17 cellular contexts compared by ENCODE assay signal in genomic region chr4:185793716-185794115, GRCh38. TPM values are rescaled to one million over a fixed set of nuclear protein-coding genes. Genes with fewer than 3 reads are reported as not detected.
DNase-seq lines count a peak whose midpoint lies in the region; ATAC-seq, FAIRE-seq and TF ChIP-seq lines count a peak whose summit lies in the region.
"Had no signal": no experiment of that assay in that cellular context is flagged by ENCODE, and none has a peak within 500 bp of the region (broad histone marks: within the 10 kb centered on the region; RNA-seq: fewer than 3 reads in every experiment).

No MANE protein-coding gene starts in this region.

- H3K4me2 ChIP-seq in astrocyte (ENCODE audit: low read length) = no peak overlapping the region
- H3K4me2 ChIP-seq in mesenchymal stem cell (ENCODE audit: low read length, poor library complexity, severe bottlenecking) = no peak overlapping the region

- no peak overlapping the region for H2BK15ac ChIP-seq in mesenchymal stem cell (ENCODE audit: low read depth, poor library complexity, severe bottlenecking)

- H2BK120ac ChIP-seq in mesenchymal stem cell (ENCODE audit: low read depth, low read length) = no peak overlapping the region

- intact Hi-C loops in heart left ventricle (cut with DNase I) (loop anchor here in 3 of 10 donors (10.0 kb wide), 2 partner anchors 139 to 231 kb away; no protein-coding TSS in a partner anchor), Right ventricle myocardium inferior (cut with DNase I) (loop anchor here (5.0 kb wide), 1 partner anchor 321 kb away; the partner anchor contains the start of gene CCDC110)

- H3K36me3 Mint-ChIP-seq in astrocyte (ENCODE audit: low read depth, unreplicated experiment) = no peaks in the 10 kb centered on the region
- H3K36me3 Mint-ChIP-seq: CD4-positive, alpha-beta memory T cell had no signal

- peaks cover 0 to 17% (median 0%) of the 10 kb centered on the region in 9 donors for H3K36me3 ChIP-seq in heart left ventricle
- H3K36me3 ChIP-seq in astrocyte (ENCODE audit: insufficient read depth, low read length) = no peaks in the 10 kb centered on the region
- no peaks in the 10 kb centered on the region for H3K36me3 ChIP-seq in mesenchymal stem cell (ENCODE audit: control insufficient read depth in 1 of 2, insufficient read depth in 2 of 2, low read depth in 1 of 2, low read length in 2 of 2)
- H3K36me3 ChIP-seq in thoracic aorta = no peaks in the 10 kb centered on the region

- ATAC-seq in heart left ventricle = peak; percentile 30 to 47 (median 44)
- no peak for ATAC-seq in Right ventricle myocardium inferior
- no peak for ATAC-seq in thoracic aorta (ENCODE audit: insufficient number of reproducible peaks, low FRiP score, low read depth)
- ATAC-seq in GM21390 (IDR thresholded peaks at IDR 0.05; ENCODE audit: unreplicated experiment) = no peak

- H3K27me3 ChIP-seq in heart left ventricle (no peaks in the 10 kb centered on the region), astrocyte (ENCODE audit: insufficient read depth, low read length) (no peaks in the 10 kb centered on the region), mesenchymal stem cell (ENCODE audit: control insufficient read depth in 1 of 2, insufficient read depth in 1 of 2, low read length in 2 of 2) (peaks cover 0 to 4% of the 10 kb centered on the region in 2 experiments), thoracic aorta (replicated peaks; ENCODE audit: insufficient read depth) (no peaks in the 10 kb centered on the region)

- H2BK5ac ChIP-seq in mesenchymal stem cell (ENCODE audit: low read depth, low read length, poor library complexity, severe bottlenecking) = no peak overlapping the region

- TF ChIP-seq CTCF in heart left ventricle (IDR thresholded peaks at IDR 0.05) = no peak
- TF ChIP-seq CTCF in astrocyte (IDR thresholded peaks at IDR 0.05; ENCODE audit: insufficient read depth, low read depth, low read length) = no peak
- TF ChIP-seq CTCF in thoracic aorta (IDR thresholded peaks at IDR 0.05) = no peak

- peak overlapping the region; percentile 18 for H4K91ac ChIP-seq in mesenchymal stem cell (ENCODE audit: low read length)

- H3K9me3 ChIP-seq in heart left ventricle (no peaks in the 10 kb centered on the region), astrocyte (ENCODE audit: insufficient read depth, low read depth, low read length) (no peaks in the 10 kb centered on the region), mesenchymal stem cell (ENCODE audit: control insufficient read depth, low read length) (no peaks in the 10 kb centered on the region), thoracic aorta (no peaks in the 10 kb centered on the region)

- H3K27ac ChIP-seq in heart left ventricle (peak overlapping the region in 8 of 12 donors; percentile 24 to 86 (median 48)), astrocyte (ENCODE audit: low read depth, low read length) (no peak overlapping the region), mesenchymal stem cell (ENCODE audit: low read length, poor library complexity, severe bottlenecking) (no peak overlapping the region), thoracic aorta (no peak overlapping the region)
- H3K27ac ChIP-seq: GM23248 had no signal

- H2BK12ac ChIP-seq in mesenchymal stem cell (ENCODE audit: low read length in 2 of 2) = peak overlapping the region in 1 of 2 experiments; percentile 92

- H4K20me1 ChIP-seq in astrocyte (ENCODE audit: insufficient read depth, low read length) = no peaks in the 10 kb centered on the region

- no peaks in the 10 kb centered on the region for H3K27me3 Mint-ChIP-seq in astrocyte (ENCODE audit: low read depth, unreplicated experiment)

- DNase-seq in heart left ventricle (peak in 1 of 5 donors; percentile 54), Right ventricle myocardium inferior (ENCODE audit: missing footprints) (no peak), astrocyte (ENCODE audit: low read depth) (no peak), mesenchymal stem cell (no peak), thoracic aorta (ENCODE audit: low spot score) (no peak), DMS79 (lab: John Stamatoyannopoulos, UW) (no peak), NCI-H1930 (lab: John Stamatoyannopoulos, UW) (no peak)
- DNase-seq: 8988T; CD4-positive, alpha-beta memory T cell; GM23248; HCEC 1CT; MV-4-11; NCI-H1417; NCI-H187 treated with DMSO at 0.1 percent for 48 hours; NCI-H2171; NCI-H774 had no signal

- no peaks in the 10 kb centered on the region for H3K79me1 ChIP-seq in mesenchymal stem cell (replicated peaks; ENCODE audit: low read length, poor library complexity, severe bottlenecking)

- H3K4me1 Mint-ChIP-seq in astrocyte (ENCODE audit: low read depth, unreplicated experiment) = peaks cover 57% of the 10 kb centered on the region
- H3K4me1 Mint-ChIP-seq: CD4-positive, alpha-beta memory T cell had no signal

- H3K9ac ChIP-seq in astrocyte (ENCODE audit: low read length) = no peak overlapping the region
- no peak overlapping the region for H3K9ac ChIP-seq in mesenchymal stem cell (ENCODE audit: low read length)
- H3K9ac ChIP-seq: GM23248 had no signal

- peak overlapping the region; percentile 67 for H3K27ac Mint-ChIP-seq in astrocyte (ENCODE audit: unreplicated experiment)
- H3K27ac Mint-ChIP-seq: CD4-positive, alpha-beta memory T cell had no signal

- H3K4me3 Mint-ChIP-seq in astrocyte (ENCODE audit: unreplicated experiment) = no peak overlapping the region
- H3K4me3 Mint-ChIP-seq: CD4-positive, alpha-beta memory T cell had no signal

- 24 to 39% (median 31%) methylated on average over 4 of the region's 4 CpGs for WGBS in heart left ventricle, 4 donors
- WGBS in mesenchymal stem cell = 97% methylated on average over 4 of the region's 4 CpGs

- H3K4ac ChIP-seq in mesenchymal stem cell (ENCODE audit: low read depth in 1 of 2, low read length in 2 of 2) = peak overlapping the region; percentile 24 to 85

- peak overlapping the region in 1 of 2 experiments; percentile 48 for H3K18ac ChIP-seq in mesenchymal stem cell (ENCODE audit: low read depth in 1 of 2, low read length in 2 of 2)

- H3K79me2 ChIP-seq in astrocyte (ENCODE audit: insufficient read depth, low read length) = no peaks in the 10 kb centered on the region

- peak overlapping the region in 1 of 2 experiments; percentile 89 for H3K14ac ChIP-seq in mesenchymal stem cell (ENCODE audit: low read length in 2 of 2)

- H3K4me1 ChIP-seq in heart left ventricle = peaks cover 10 to 92% (median 32%) of the 10 kb centered on the region in 12 donors
- H3K4me1 ChIP-seq in astrocyte (ENCODE audit: insufficient read depth, low read length) = peaks cover 27% of the 10 kb centered on the region
- H3K4me1 ChIP-seq in mesenchymal stem cell (ENCODE audit: control insufficient read depth, insufficient read depth, low read depth, low read length) = peaks cover 13% of the 10 kb centered on the region
- peaks cover 6 to 11% of the 10 kb centered on the region in 2 donors for H3K4me1 ChIP-seq in thoracic aorta (ENCODE audit: control insufficient read depth in 1 of 2, low read depth in 2 of 2)

- H2AK5ac ChIP-seq in mesenchymal stem cell (ENCODE audit: low read length, severe bottlenecking) = peak overlapping the region; percentile 93

- FAIRE-seq in astrocyte (lab: Jason Lieb, UNC) = no peak

- H3K4me3 ChIP-seq in heart left ventricle (no peak overlapping the region), astrocyte (ENCODE audit: insufficient read depth, low read depth, low read length) (no peak overlapping the region), mesenchymal stem cell (ENCODE audit: insufficient read depth in 1 of 2, low read depth in 1 of 2, low read length in 2 of 2) (no peak overlapping the region), thoracic aorta (peak overlapping the region; percentile 14)
- H3K4me3 ChIP-seq: GM23248 had no signal

- no peaks in the 10 kb centered on the region for H3K9me3 Mint-ChIP-seq in astrocyte (ENCODE audit: unreplicated experiment)

- H4K8ac ChIP-seq in mesenchymal stem cell (ENCODE audit: low read length) = peak overlapping the region; percentile 7

- no peak overlapping the region for H2AFZ ChIP-seq in astrocyte (ENCODE audit: low read depth, low read length)
- H2AFZ ChIP-seq in mesenchymal stem cell (ENCODE audit: low read depth, low read length) = no peak overlapping the region
- H2AFZ ChIP-seq: GM23248 had no signal

- H3K23ac ChIP-seq in mesenchymal stem cell (ENCODE audit: low read length in 2 of 2) = no peak overlapping the region

- no peak for TF ChIP-seq POLR2A in heart left ventricle (IDR thresholded peaks at IDR 0.05)

RNA-seq across cellular contexts. Expression of gene SORBS2, which starts 18.3 kb away (rescaled TPM):
- 1,000 to 10,000 TPM in 7 of 9 donors, 100 to 1,000 TPM in 2; 966 to 2,158 (median 1,443) TPM for total RNA-seq in heart left ventricle
- polyA plus RNA-seq in heart left ventricle = 100 to 1,000 TPM; 254 to 473 TPM
- 828 TPM for total RNA-seq in Right ventricle myocardium inferior
- total RNA-seq in astrocyte = 96.1 and 97.4 TPM in 2 replicates
- polyA plus RNA-seq in mesenchymal stem cell (2013, experiment 1 of 2) = 3.0 TPM
- polyA plus RNA-seq in mesenchymal stem cell (2013, experiment 2 of 2) = 4.4 TPM
- total RNA-seq in thoracic aorta = 100 to 1,000 TPM; 268 to 443 TPM
- total RNA-seq: CD4-positive, alpha-beta memory T cell had no signal
- polyA plus RNA-seq: CD4-positive, alpha-beta memory T cell had no signal

Comparison
In these comparisons a context has a peak if more than half of its experiments do, and no peak if none do; other contexts are left out.
1. ATAC-seq: peak in heart left ventricle (4 of 4); none in Right ventricle myocardium inferior (single experiment), thoracic aorta (single experiment) and GM21390 (single experiment).
2. H3K27ac ChIP-seq: peak in heart left ventricle (8 of 12); none in astrocyte (single experiment), mesenchymal stem cell (single experiment) and thoracic aorta (0 of 2).